Comparison of ENCODE assay signal across 8 cellular contexts in genomic region chr7:150046290-150047194, GRCh38.
DNase-seq lines count a peak whose midpoint lies in the region; ATAC-seq, FAIRE-seq and TF ChIP-seq lines count a peak whose summit lies in the region.
"Not testable (repeated sequence)": the region's sequence is repeated elsewhere in the genome, so short reads cannot be mapped to it uniquely, and the experiment has no call there.

No MANE protein-coding gene starts in this region.

- H3K27ac ChIP-seq in HUES6 (ENCODE audit: low read depth, low read length) = not testable (repeated sequence)

- not testable (repeated sequence) for H3K9me3 ChIP-seq in Caco-2; HUES6 (ENCODE audit: control insufficient read depth, insufficient read depth, low read depth, low read length); iPS-15b (ENCODE audit: control insufficient read depth, insufficient read depth, low read length)

- H3K27me3 Mint-ChIP-seq in Caco-2 (ENCODE audit: insufficient read depth, unreplicated experiment) (peaks cover 10% of the 10 kb centered on the region), T-cell (peaks cover 11 to 30% of the 10 kb centered on the region in 2 donors), nephron progenitor cell (ENCODE audit: low read depth, poor library complexity) (peaks cover 34% of the 10 kb centered on the region), type B pancreatic cell (peaks cover 36% of the 10 kb centered on the region)
- H3K27me3 Mint-ChIP-seq in activated T-cell treated with anti-CD3 and anti-CD28 coated beads, Interleukin-2, amount 50 U/mL, for 72 hours (ENCODE audit: low read depth) = peaks cover 46% of the 10 kb centered on the region

- not testable (repeated sequence) for H3K4me3 ChIP-seq in Caco-2 (ENCODE audit: low read depth, low read length); bronchial epithelial cell (ENCODE audit: low read depth, low read length)
- H3K4me3 ChIP-seq in HUES6 (ENCODE audit: low read depth, low read length) = peak overlapping the region; percentile 47
- peak overlapping the region; percentile 18 for H3K4me3 ChIP-seq in iPS-15b (ENCODE audit: low read depth, low read length)

- intact Hi-C loops in Caco-2 (cut with micrococcal nuclease; ENCODE audit: unreplicated experiment) = loop anchor here (5.0 kb wide), 1 partner anchor 164 kb away; no protein-coding TSS in a partner anchor

- ATAC-seq in T-cell (replicated peaks in 1 of 4) = not testable (repeated sequence)
- peak; percentile 43 to 69 for ATAC-seq in activated T-cell treated with anti-CD3 and anti-CD28 coated beads, Interleukin-2, amount 50 U/mL, for 72 hours (replicated peaks in 1 of 2)

- POLR2A ChIA-PET in Caco-2 (lab: Charles Lee); T-cell (lab: Charles Lee): not testable (repeated sequence)

- BruUV-seq in Caco-2 (replicated peaks; lab: Mats Ljungman, UMichigan) = not testable (repeated sequence)

- not testable (repeated sequence) for TF ChIP-seq CTCF in Caco-2 (IDR thresholded peaks at IDR 0.05; ENCODE audit: insufficient read depth in 1 of 2, low read depth in 1 of 2, low read length in 1 of 2, severe bottlenecking in 1 of 2, unreplicated experiment in 1 of 2); bronchial epithelial cell (IDR thresholded peaks at IDR 0.05; ENCODE audit: insufficient read depth, low read length, severe bottlenecking); nephron progenitor cell (IDR thresholded peaks at IDR 0.05); type B pancreatic cell (conservative IDR thresholded peaks at IDR 0.05)

- H3K27me3 ChIP-seq in Caco-2 (replicated peaks; ENCODE audit: control insufficient read depth, insufficient read depth, low read length); bronchial epithelial cell (ENCODE audit: control insufficient read depth, insufficient read depth, low read length): not testable (repeated sequence)
- H3K27me3 ChIP-seq in HUES6 (ENCODE audit: control insufficient read depth, insufficient read depth, low read length) (peaks cover 44% of the 10 kb centered on the region), iPS-15b (ENCODE audit: control insufficient read depth, insufficient read depth, low read length) (peaks cover 17% of the 10 kb centered on the region)

- not testable (repeated sequence) for H3K9me3 Mint-ChIP-seq in Caco-2 (ENCODE audit: unreplicated experiment); T-cell; activated T-cell treated with anti-CD3 and anti-CD28 coated beads, Interleukin-2, amount 50 U/mL, for 72 hours; nephron progenitor cell; type B pancreatic cell

- H3K27ac Mint-ChIP-seq in Caco-2 (ENCODE audit: unreplicated experiment) = peak overlapping the region; percentile 44
- not testable (repeated sequence) for H3K27ac Mint-ChIP-seq in T-cell; activated T-cell treated with anti-CD3 and anti-CD28 coated beads, Interleukin-2, amount 50 U/mL, for 72 hours; nephron progenitor cell; type B pancreatic cell

- peak overlapping the region; percentile 55 for H3K4me3 Mint-ChIP-seq in Caco-2 (ENCODE audit: unreplicated experiment)
- peak overlapping the region; percentile 31 to 68 (median 62) for H3K4me3 Mint-ChIP-seq in T-cell
- peak overlapping the region; percentile 78 to 85 for H3K4me3 Mint-ChIP-seq in activated T-cell treated with anti-CD3 and anti-CD28 coated beads, Interleukin-2, amount 50 U/mL, for 72 hours
- peak overlapping the region; percentile 79 for H3K4me3 Mint-ChIP-seq in nephron progenitor cell
- peak overlapping the region; percentile 85 for H3K4me3 Mint-ChIP-seq in type B pancreatic cell

- not testable (repeated sequence) for H3K4me1 Mint-ChIP-seq in Caco-2 (ENCODE audit: low read depth, unreplicated experiment); type B pancreatic cell (ENCODE audit: unreplicated experiment)
- H3K4me1 Mint-ChIP-seq in T-cell = peaks cover 8 to 21% (median 17%) of the 10 kb centered on the region in 3 donors
- peaks cover 23% of the 10 kb centered on the region for H3K4me1 Mint-ChIP-seq in activated T-cell treated with anti-CD3 and anti-CD28 coated beads, Interleukin-2, amount 50 U/mL, for 72 hours (ENCODE audit: low read depth)
- H3K4me1 Mint-ChIP-seq in nephron progenitor cell = peaks cover 12% of the 10 kb centered on the region

- not testable (repeated sequence) for H3K36me3 ChIP-seq in Caco-2 (ENCODE audit: control insufficient read depth, insufficient read depth, low read length); HUES6 (ENCODE audit: control insufficient read depth, insufficient read depth, low read length); bronchial epithelial cell (ENCODE audit: control insufficient read depth, insufficient read depth, low read length); iPS-15b (ENCODE audit: control insufficient read depth, insufficient read depth, low read length)

- CTCF ChIA-PET in Caco-2 (lab: Charles Lee); T-cell (lab: Charles Lee): not testable (repeated sequence)

- H3K4me1 ChIP-seq in Caco-2; HUES6 (ENCODE audit: control insufficient read depth, insufficient read depth, low read length); iPS-15b (ENCODE audit: control insufficient read depth, insufficient read depth, low read length): not testable (repeated sequence)

- peak in 1 of 2 experiments; percentile 9 for DNase-seq in Caco-2
- DNase-seq in T-cell; activated T-cell treated with anti-CD3 and anti-CD28 coated beads, Interleukin-2, amount 50 U/mL, for 72 hours; bronchial epithelial cell (ENCODE audit: low read depth); nephron progenitor cell; type B pancreatic cell (ENCODE audit: extremely low spot score, unreplicated experiment): not testable (repeated sequence)

- peak; percentile 90 for FAIRE-seq in bronchial epithelial cell (lab: Jason Lieb, UNC)

- H3K36me3 Mint-ChIP-seq in Caco-2 (ENCODE audit: insufficient read depth, unreplicated experiment); T-cell; activated T-cell treated with anti-CD3 and anti-CD28 coated beads, Interleukin-2, amount 50 U/mL, for 72 hours (ENCODE audit: insufficient read depth in 2 of 2); nephron progenitor cell (ENCODE audit: low read depth); type B pancreatic cell: not testable (repeated sequence)

- H3K9ac ChIP-seq in HUES6 (ENCODE audit: low read length); iPS-15b (ENCODE audit: low read depth, low read length): not testable (repeated sequence)
